ENCODE assay signal across 12 cellular contexts in genomic region chr3:15708882-15709677, GRCh38.
DNase-seq lines count a peak whose midpoint lies in the region; ATAC-seq and TF ChIP-seq lines count a peak whose summit lies in the region.
"Had no signal": no experiment of that assay in that cellular context is flagged by ENCODE, and none has a peak within 500 bp of the region (broad histone marks: within the 10 kb centered on the region; RNA-seq: fewer than 3 reads in every experiment).

No MANE protein-coding gene starts in this region.

- TF ChIP-seq POLR2A in NB4 (IDR thresholded peaks at IDR 0.05; ENCODE audit: extremely low read depth, insufficient read length) = no peak

- no peak overlapping the region for H3K4me3 ChIP-seq in NB4 (ENCODE audit: low read depth, low read length)
- H3K4me3 ChIP-seq: dorsolateral prefrontal cortex had no signal

- no peak for ATAC-seq in HG03442 (IDR thresholded peaks at IDR 0.05; ENCODE audit: unreplicated experiment)
- ATAC-seq: activated naive CD4-positive, alpha-beta T cell treated with anti-CD3 and anti-CD28 coated beads, Interleukin-2, amount 50 U/mL, for 72 hours had no signal

- no peak for TF ChIP-seq CTCF in NB4 (IDR thresholded peaks at IDR 0.05; ENCODE audit: low read depth, low read length)

- peak; percentile 54 for DNase-seq in EL
- peak; percentile 70 for DNase-seq in NB4 (ENCODE audit: low read depth)
- peak; percentile 48 for DNase-seq in dermis blood vessel endothelial cell
- DNase-seq in non-pigmented ciliary epithelial cell (ENCODE audit: low read depth) = peak; percentile 47
- no peak for DNase-seq in DMS114 treated with DMSO at 0.1 percent for 48 hours (lab: John Stamatoyannopoulos, UW; ENCODE audit: unreplicated experiment)
- no peak for DNase-seq in COLO668 (lab: John Stamatoyannopoulos, UW; ENCODE audit: unreplicated experiment)
- no peak for DNase-seq in NCI-H1105 treated with DMSO at 0.1 percent for 48 hours (lab: John Stamatoyannopoulos, UW)
- DNase-seq: dorsolateral prefrontal cortex, NCI-H1417, NCI-H510A had no signal

Comparison
In these comparisons a context has a peak if more than half of its experiments do, and no peak if none do; other contexts are left out.
1. DNase-seq: peak in EL (single experiment), NB4 (single experiment), dermis blood vessel endothelial cell (single experiment) and non-pigmented ciliary epithelial cell (single experiment); none in DMS114 treated with DMSO at 0.1 percent for 48 hours (single experiment), COLO668 (single experiment) and NCI-H1105 treated with DMSO at 0.1 percent for 48 hours (single experiment).